1 cellular context compared by ENCODE assay signal in genomic region chr11:118411523-118411922, GRCh38.
TF ChIP-seq lines count a peak whose summit lies in the region.

No MANE protein-coding gene starts in this region.

TF ChIP-seq in HepG2, 621 proteins besides CTCF, POLR2A, EP300 and RAD21:
- no peak for TF ChIP-seq RELA (CRISPR knock-in tag; IDR thresholded peaks at IDR 0.05)
- no peak for TF ChIP-seq TFAP4 (IDR thresholded peaks at IDR 0.05; ENCODE audit: borderline replicate concordance, low read depth)
- TF ChIP-seq ZKSCAN8 (CRISPR knock-in tag; IDR thresholded peaks at IDR 0.05; ENCODE audit: borderline replicate concordance) = no peak
- TF ChIP-seq ESRRA (CRISPR knock-in tag; IDR thresholded peaks at IDR 0.05; ENCODE audit: low read depth) = no peak
- TF ChIP-seq POGZ (CRISPR knock-in tag; IDR thresholded peaks at IDR 0.05) = no peak
- no peak for TF ChIP-seq CHCHD3 (CRISPR knock-in tag; IDR thresholded peaks at IDR 0.05)
- TF ChIP-seq ZNF382 (CRISPR knock-in tag; IDR thresholded peaks at IDR 0.05; ENCODE audit: borderline replicate concordance) = no peak
